Comparison of ENCODE assay signal across 8 cellular contexts in genomic region chr19:43463381-43464088, GRCh38. TPM values are rescaled to one million over a fixed set of nuclear protein-coding genes. Genes with fewer than 3 reads are reported as not detected.
A peak's percentile ranks its signal among the peaks of the same experiment; 100 is the strongest.
DNase-seq lines count a peak whose midpoint lies in the region; ATAC-seq, FAIRE-seq and TF ChIP-seq lines count a peak whose summit lies in the region.

No MANE protein-coding gene starts in this region.

- H3K9me3 Mint-ChIP-seq in WTC11 (no peaks in the 10 kb centered on the region), immature natural killer cell (no peaks in the 10 kb centered on the region)

- no peaks in the 10 kb centered on the region for H3K9me3 ChIP-seq in smooth muscle cell (replicated peaks; ENCODE audit: low read depth)

- H3K4me1 Mint-ChIP-seq in WTC11 (peaks cover 14% of the 10 kb centered on the region), immature natural killer cell (peaks cover 22 to 26% of the 10 kb centered on the region in 2 donors)

- H3K27me3 Mint-ChIP-seq in WTC11 (ENCODE audit: low read depth), result peaks cover 71% of the 10 kb centered on the region
- H3K27me3 Mint-ChIP-seq in immature natural killer cell (ENCODE audit: low read depth in 3 of 3), result peaks cover 5 to 6% (median 6%) of the 10 kb centered on the region in 3 donors

- peak overlapping the region; percentile 88 for H3K4me2 ChIP-seq in smooth muscle cell

- DNase-seq in 8988T, result peak; percentile 74
- DNase-seq in NCI-H2107 (lab: John Stamatoyannopoulos, UW), result peak; percentile 9
- peak; percentile 99 for DNase-seq in WTC11 (ENCODE audit: low spot score)
- DNase-seq in bronchial epithelial cell (ENCODE audit: low read depth), result peak; percentile 85
- peak; percentile 96 to 98 (median 98) for DNase-seq in immature natural killer cell
- peak; percentile 98 for DNase-seq in smooth muscle cell (lab: John Stamatoyannopoulos, UW; ENCODE audit: unreplicated experiment)

- H3K27me3 ChIP-seq in bronchial epithelial cell (ENCODE audit: control insufficient read depth, insufficient read depth, low read length) (no peaks in the 10 kb centered on the region), smooth muscle cell (ENCODE audit: low read depth) (no peaks in the 10 kb centered on the region)

- H3F3A ChIP-seq in smooth muscle cell (ENCODE audit: low read depth), result no peaks in the 10 kb centered on the region

- H3K4me3 Mint-ChIP-seq in WTC11, result peak overlapping the region; percentile 91
- peak overlapping the region; percentile 92 to 98 (median 96) for H3K4me3 Mint-ChIP-seq in immature natural killer cell

- no peak for TF ChIP-seq CTCF in WTC11 (IDR thresholded peaks at IDR 0.05)
- TF ChIP-seq CTCF in bronchial epithelial cell (IDR thresholded peaks at IDR 0.05; ENCODE audit: insufficient read depth, low read length, severe bottlenecking), result no peak
- no peak for TF ChIP-seq CTCF in smooth muscle cell (IDR thresholded peaks at IDR 0.05; ENCODE audit: borderline replicate concordance, insufficient read depth, poor library complexity, severe bottlenecking)

- H2AFZ ChIP-seq in smooth muscle cell (ENCODE audit: low read depth), result peak overlapping the region; percentile 45

- H3K4me3 ChIP-seq in bronchial epithelial cell (ENCODE audit: low read depth, low read length), result peak overlapping the region; percentile 64
- H3K4me3 ChIP-seq in smooth muscle cell, result peak overlapping the region; percentile 71

- H3K27ac ChIP-seq in smooth muscle cell (ENCODE audit: low read depth), result peak overlapping the region; percentile 21

- POLR2A ChIA-PET in WTC11 (lab: Charles Lee), result interaction anchor here (1.3 to 2.2 kb wide), 6 partner anchors 39 to 205 kb away, joined by 3 to 11 read pairs (median 6); partner anchors contain the start of genes PHLDB3 and ZNF575

- under 1% methylated on average over 54 of the region's 54 CpGs for whole genome bisulfite sequencing in smooth muscle cell (ENCODE audit: low lambda C conversion rate)

- no peaks in the 10 kb centered on the region for H4K20me1 ChIP-seq in smooth muscle cell (ENCODE audit: low read depth)

- ATAC-seq in GM18508 (IDR thresholded peaks at IDR 0.05; ENCODE audit: insufficient read depth, unreplicated experiment) (peak; percentile 55), HG03045 (IDR thresholded peaks at IDR 0.05; ENCODE audit: unreplicated experiment) (peak; percentile 84), WTC11 (peak; percentile 89)

- H3K27ac Mint-ChIP-seq in WTC11 (peak overlapping the region; percentile 99), immature natural killer cell (peak overlapping the region; percentile 97 to 99 (median 98))

- CTCF ChIA-PET in WTC11 (lab: Charles Lee), result interaction anchor here (0.6 to 5.0 kb wide), 20 partner anchors 11 to 205 kb away, joined by 3 to 66 read pairs (median 4); partner anchors contain the start of genes IRGQ, PHLDB3, ZNF575 and ZNF576

- H3K4me1 ChIP-seq in smooth muscle cell (ENCODE audit: low read depth), result peaks cover 4% of the 10 kb centered on the region

- H3K79me2 ChIP-seq in smooth muscle cell (ENCODE audit: low read depth), result no peaks in the 10 kb centered on the region

- H3K36me3 Mint-ChIP-seq in WTC11, result no peaks in the 10 kb centered on the region
- H3K36me3 Mint-ChIP-seq in immature natural killer cell, result no peaks in the 10 kb centered on the region

- H3K9ac ChIP-seq in smooth muscle cell (ENCODE audit: low read depth), result no peak overlapping the region

- no peak for FAIRE-seq in bronchial epithelial cell (lab: Jason Lieb, UNC)

- H3K36me3 ChIP-seq in bronchial epithelial cell (ENCODE audit: control insufficient read depth, insufficient read depth, low read length) (peaks cover 4% of the 10 kb centered on the region), smooth muscle cell (ENCODE audit: low read depth) (no peaks in the 10 kb centered on the region)

TF ChIP-seq in WTC11, 78 proteins besides CTCF, POLR2A, EP300 and RAD21:
- TF ChIP-seq E2F5 (CRISPR knock-in tag; IDR thresholded peaks at IDR 0.05), result peak; percentile 70
- no peak for TF ChIP-seq ATF2 (CRISPR knock-in tag; IDR thresholded peaks at IDR 0.05; ENCODE audit: borderline replicate concordance, low read depth)
- TF ChIP-seq SP1 (CRISPR knock-in tag; conservative IDR thresholded peaks at IDR 0.05), result peak; percentile 69
- TF ChIP-seq FOXP1 (CRISPR knock-in tag; IDR thresholded peaks at IDR 0.05; ENCODE audit: borderline replicate concordance), result no peak
- no peak for TF ChIP-seq ZBTB21 (CRISPR knock-in tag; IDR thresholded peaks at IDR 0.05; ENCODE audit: borderline replicate concordance)
- TF ChIP-seq ARID4B (CRISPR knock-in tag; IDR thresholded peaks at IDR 0.05; ENCODE audit: borderline replicate concordance), result no peak

RNA-seq across cellular contexts. Expression of gene LYPD3, which starts 1.9 kb away (rescaled TPM):
- total RNA-seq in WTC11 (2021) (2.7 to 3.8 TPM (median 3.1 TPM) in 3 replicates), bronchial epithelial cell (6.6 and 87.9 TPM in 2 replicates), smooth muscle cell (12.7 and 20.6 TPM in 2 replicates)
- polyA plus RNA-seq in immature natural killer cell (1 to 10 TPM; 1.3 to 2.4 (median 1.4) TPM), smooth muscle cell (17.9 and 36.9 TPM in 2 replicates)

RNA-seq across cellular contexts. Expression of gene PHLDB3, which starts 41.0 kb away (rescaled TPM):
- total RNA-seq in WTC11 (2021), result 14.6 to 15.6 TPM (median 14.8 TPM) in 3 replicates
- 7.9 and 32.3 TPM in 2 replicates for total RNA-seq in bronchial epithelial cell
- polyA plus RNA-seq in immature natural killer cell, result 1 to 10 TPM in 2 of 3 donors, under 1 TPM in 1; 0.51 to 3.2 (median 1.3) TPM
- 7.2 and 8.9 TPM in 2 replicates for total RNA-seq in smooth muscle cell
- 8.6 and 17.4 TPM in 2 replicates for polyA plus RNA-seq in smooth muscle cell

RNA-seq across cellular contexts. Expression of gene TEX101, which starts 48.8 kb away (rescaled TPM):
- total RNA-seq in WTC11 (2021), result not detected in 3 replicates
- 0.26 TPM in 1 of 2 replicates, not detected in the other for total RNA-seq in bronchial epithelial cell
- polyA plus RNA-seq in immature natural killer cell, result not detected
- not detected in 2 replicates for total RNA-seq in smooth muscle cell
- not detected in 2 replicates for polyA plus RNA-seq in smooth muscle cell

Comparison
In these comparisons a context has a peak if more than half of its experiments do, and no peak if none do; other contexts are left out.
1. Peak in every context shown above with its lines: DNase-seq, ATAC-seq, H3K4me3 ChIP-seq and H3K27ac ChIP-seq.
2. DNase-seq: peak in every context shown above with its lines; median percentile 99 in WTC11; 98 in immature natural killer cell; 98 in smooth muscle cell; 85 in bronchial epithelial cell; 74 in 8988T; 9 in NCI-H2107.